21 cellular contexts compared by ENCODE assay signal in the genomic region with DNA sequence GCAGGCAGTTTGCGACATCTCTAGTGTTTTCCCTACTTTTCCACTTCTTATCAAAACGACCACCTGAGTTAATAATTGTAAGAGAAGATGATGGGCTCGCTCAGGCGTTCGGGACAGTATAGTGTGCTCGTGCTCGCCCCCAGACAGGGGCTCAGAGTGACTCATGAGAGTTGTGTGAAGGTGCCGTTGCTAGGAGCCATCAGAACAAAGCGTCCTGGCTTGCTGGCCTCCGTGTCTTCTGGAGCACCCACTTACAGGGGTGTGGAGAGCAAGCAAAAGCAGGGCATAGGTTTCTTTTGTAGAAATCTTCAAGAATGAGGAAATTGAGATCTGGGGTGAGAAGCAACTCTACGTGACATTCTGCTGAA.
DNase-seq lines count a peak whose midpoint lies in the region; ATAC-seq and TF ChIP-seq lines count a peak whose summit lies in the region.
"Had no signal": no experiment of that assay in that cellular context is flagged by ENCODE, and none has a peak within 500 bp of the region (broad histone marks: within the 10 kb centered on the region; RNA-seq: fewer than 3 reads in every experiment).

No MANE protein-coding gene starts in this region.

- no peaks in the 10 kb centered on the region for H3K36me3 ChIP-seq in A673 (ENCODE audit: insufficient read depth, low read length, poor library complexity, severe bottlenecking)
- H3K36me3 ChIP-seq: thoracic aorta had no signal

- DNase-seq in T-helper 1 cell (no peak), A673 (ENCODE audit: low spot score) (no peak), left colon (no peak), endothelial cell (ENCODE audit: low spot score) (no peak)
- DNase-seq: activated naive CD8-positive, alpha-beta T cell treated with anti-CD3 and anti-CD28 coated beads, Interleukin-2, amount 10 ng/mL, durations not matched to agents 7 days and 5 days; activated T-cell treated with anti-CD3 and anti-CD28 coated beads, Interleukin-2, amount 50 U/mL, for 4 hours; foreskin fibroblast; KG1; kidney; NCI-H2029 treated with DMSO at 0.1 percent for 48 hours; NCI-H510A; stimulated activated CD4-positive, alpha-beta T cell treated with anti-CD3 and anti-CD28 coated beads, Interleukin-4, amount 100 ng/mL, for 4 hours had no signal

- no peaks in the 10 kb centered on the region for H3K36me3 Mint-ChIP-seq in T-helper 1 cell treated with Interleukin-12 subunit alpha and Interleukin-12 subunit beta and Interleukin-4 antibody, amounts not matched to agents 30 μg/mL and 1 μg/mL, for 36 hours (ENCODE audit: low read depth)
- H3K36me3 Mint-ChIP-seq in stimulated activated memory B cell treated with anti-CD40 and anti-IgM and Interleukin-4, amounts not matched to agents 10 μg/mL and 1 μg/mL and 100 μg/mL, for 72 hours = no peaks in the 10 kb centered on the region
- H3K36me3 Mint-ChIP-seq in endothelial cell (ENCODE audit: low read depth, unreplicated experiment) = no peaks in the 10 kb centered on the region
- H3K36me3 Mint-ChIP-seq: activated naive CD8-positive, alpha-beta T cell treated with anti-CD3 and anti-CD28 coated beads, Interleukin-2, amount 10 ng/mL, durations not matched to agents 7 days and 5 days; brain had no signal

- H3K4me1 ChIP-seq in A673 (ENCODE audit: insufficient read depth, low read length, poor library complexity, severe bottlenecking) = peaks cover 5% of the 10 kb centered on the region

- H3K27ac Mint-ChIP-seq in T-helper 1 cell treated with Interleukin-12 subunit alpha and Interleukin-12 subunit beta and Interleukin-4 antibody, amounts not matched to agents 30 μg/mL and 1 μg/mL, for 36 hours = peak overlapping the region; percentile 39
- H3K27ac Mint-ChIP-seq in stimulated activated memory B cell treated with anti-CD40 and anti-IgM and Interleukin-4, amounts not matched to agents 10 μg/mL and 1 μg/mL and 100 μg/mL, for 72 hours = peak overlapping the region; percentile 43
- no peak overlapping the region for H3K27ac Mint-ChIP-seq in endothelial cell (ENCODE audit: unreplicated experiment)
- H3K27ac Mint-ChIP-seq: activated naive CD8-positive, alpha-beta T cell treated with anti-CD3 and anti-CD28 coated beads, Interleukin-2, amount 10 ng/mL, durations not matched to agents 7 days and 5 days; brain; progenitor cell of endocrine pancreas had no signal

- H3K9me3 ChIP-seq in A673 (ENCODE audit: low read depth, low read length, poor library complexity, severe bottlenecking) = peaks cover 6% of the 10 kb centered on the region
- H3K9me3 ChIP-seq: thoracic aorta had no signal

- H3K27me3 ChIP-seq in A673 (replicated peaks; ENCODE audit: insufficient read depth, low read depth, low read length, poor library complexity) = no peaks in the 10 kb centered on the region

- H3K4me3 ChIP-seq in A673 (ENCODE audit: low read depth, low read length, poor library complexity, severe bottlenecking) = no peak overlapping the region
- H3K4me3 ChIP-seq: coronary artery, thoracic aorta had no signal

- BruUV-seq in A673 (replicated peaks; lab: Mats Ljungman, UMichigan) = no TSS peak

- peak; percentile 50 for ATAC-seq in GM21360 (IDR thresholded peaks at IDR 0.05; ENCODE audit: unreplicated experiment)
- ATAC-seq in HG03378 (IDR thresholded peaks at IDR 0.05; ENCODE audit: unreplicated experiment) = peak; percentile 19
- no peak for ATAC-seq in stimulated activated memory B cell treated with anti-CD40 and anti-IgM and Interleukin-4, amounts not matched to agents 10 μg/mL and 1 μg/mL and 100 μg/mL, for 72 hours
- no peak for ATAC-seq in left colon

- H3K27me3 Mint-ChIP-seq in T-helper 1 cell treated with Interleukin-12 subunit alpha and Interleukin-12 subunit beta and Interleukin-4 antibody, amounts not matched to agents 30 μg/mL and 1 μg/mL, for 36 hours (ENCODE audit: low read depth) = no peaks in the 10 kb centered on the region
- H3K27me3 Mint-ChIP-seq in stimulated activated memory B cell treated with anti-CD40 and anti-IgM and Interleukin-4, amounts not matched to agents 10 μg/mL and 1 μg/mL and 100 μg/mL, for 72 hours = peaks cover 14% of the 10 kb centered on the region
- no peaks in the 10 kb centered on the region for H3K27me3 Mint-ChIP-seq in endothelial cell (ENCODE audit: unreplicated experiment)
- H3K27me3 Mint-ChIP-seq: brain had no signal

- CTCF ChIA-PET in A673 (lab: Charles Lee) = no interaction called here

- no peak overlapping the region for H3K27ac ChIP-seq in A673 (ENCODE audit: low read depth, low read length, poor library complexity, severe bottlenecking)
- H3K27ac ChIP-seq: C4-2B, coronary artery, thoracic aorta had no signal

- POLR2A ChIA-PET in A673 (lab: Charles Lee; ENCODE audit: low non-redundant PET) = no interaction called here

- H3K9me3 Mint-ChIP-seq in T-helper 1 cell treated with Interleukin-12 subunit alpha and Interleukin-12 subunit beta and Interleukin-4 antibody, amounts not matched to agents 30 μg/mL and 1 μg/mL, for 36 hours = peaks cover 4% of the 10 kb centered on the region
- peaks cover 3% of the 10 kb centered on the region for H3K9me3 Mint-ChIP-seq in stimulated activated memory B cell treated with anti-CD40 and anti-IgM and Interleukin-4, amounts not matched to agents 10 μg/mL and 1 μg/mL and 100 μg/mL, for 72 hours
- no peaks in the 10 kb centered on the region for H3K9me3 Mint-ChIP-seq in endothelial cell (ENCODE audit: unreplicated experiment)
- H3K9me3 Mint-ChIP-seq: activated naive CD8-positive, alpha-beta T cell treated with anti-CD3 and anti-CD28 coated beads, Interleukin-2, amount 10 ng/mL, durations not matched to agents 7 days and 5 days; activated T-cell treated with anti-CD3 and anti-CD28 coated beads, Interleukin-2, amount 50 U/mL, for 4 hours had no signal

- TF ChIP-seq CTCF in A673 (conservative IDR thresholded peaks at IDR 0.05; ENCODE audit: low read depth, low read length) (no peak), endothelial cell (IDR thresholded peaks at IDR 0.05; ENCODE audit: unreplicated experiment) (no peak)

- H3K4me3 Mint-ChIP-seq in T-helper 1 cell treated with Interleukin-12 subunit alpha and Interleukin-12 subunit beta and Interleukin-4 antibody, amounts not matched to agents 30 μg/mL and 1 μg/mL, for 36 hours = no peak overlapping the region
- H3K4me3 Mint-ChIP-seq in stimulated activated memory B cell treated with anti-CD40 and anti-IgM and Interleukin-4, amounts not matched to agents 10 μg/mL and 1 μg/mL and 100 μg/mL, for 72 hours = no peak overlapping the region
- no peak overlapping the region for H3K4me3 Mint-ChIP-seq in endothelial cell (ENCODE audit: unreplicated experiment)
- H3K4me3 Mint-ChIP-seq: activated naive CD8-positive, alpha-beta T cell treated with anti-CD3 and anti-CD28 coated beads, Interleukin-2, amount 10 ng/mL, durations not matched to agents 7 days and 5 days; activated T-cell treated with anti-CD3 and anti-CD28 coated beads, Interleukin-2, amount 50 U/mL, for 4 hours; brain had no signal

- H3K4me1 Mint-ChIP-seq in T-helper 1 cell treated with Interleukin-12 subunit alpha and Interleukin-12 subunit beta and Interleukin-4 antibody, amounts not matched to agents 30 μg/mL and 1 μg/mL, for 36 hours (ENCODE audit: low read depth) = peaks cover 7% of the 10 kb centered on the region
- H3K4me1 Mint-ChIP-seq in stimulated activated memory B cell treated with anti-CD40 and anti-IgM and Interleukin-4, amounts not matched to agents 10 μg/mL and 1 μg/mL and 100 μg/mL, for 72 hours = peaks cover 12% of the 10 kb centered on the region
- H3K4me1 Mint-ChIP-seq in endothelial cell (ENCODE audit: unreplicated experiment) = no peaks in the 10 kb centered on the region
- H3K4me1 Mint-ChIP-seq: activated naive CD8-positive, alpha-beta T cell treated with anti-CD3 and anti-CD28 coated beads, Interleukin-2, amount 10 ng/mL, durations not matched to agents 7 days and 5 days; brain had no signal

- intact Hi-C loops in A673 (cut with micrococcal nuclease; ENCODE audit: unreplicated experiment) (no loop called here), left colon (cut with DNase I, micrococcal nuclease) (no loop called here)

Comparison
In these comparisons a context has a peak if more than half of its experiments do, and no peak if none do; other contexts are left out.
1. ATAC-seq: peak in GM21360 (single experiment) and HG03378 (single experiment); none in stimulated activated memory B cell treated with anti-CD40 and anti-IgM and Interleukin-4, amounts not matched to agents 10 μg/mL and 1 μg/mL and 100 μg/mL, for 72 hours (single experiment) and left colon (single experiment).